Comparison of ENCODE assay signal across 14 cellular contexts in genomic region chr1:74512516-74512915, GRCh38. TPM values are rescaled to one million over a fixed set of nuclear protein-coding genes. Genes with fewer than 3 reads are reported as not detected.
"Had no signal": no experiment of that assay in that cellular context is flagged by ENCODE, and none has a peak within 500 bp of the region (broad histone marks: within the 10 kb centered on the region; RNA-seq: fewer than 3 reads in every experiment).

Gene LRRC53, minus strand, starts transcription at chr1:74512611. Its CDS starts 29,262 bp downstream, at chr1:74483349.

- H3K9me3 ChIP-seq: ovary, tibial artery, uterus had no signal

- H3K36me3 ChIP-seq: ovary, tibial artery, uterus had no signal

- H3K27ac ChIP-seq: ovary, tibial artery, uterus had no signal

- DNase-seq: activated CD4-positive, alpha-beta T cell treated with anti-CD3 and anti-CD28 coated beads, Interleukin-2, amount 10 ng/mL, durations not matched to agents 24 days and 14 days; activated CD8-positive, alpha-beta memory T cell treated with anti-CD3 and anti-CD28 coated beads for 24 hours; activated naive CD4-positive, alpha-beta T cell treated with anti-CD3 and anti-CD28 coated beads for 36 hours; endodermal cell; left colon; ovary; stimulated activated CD4-positive, alpha-beta T cell treated with anti-CD3 and anti-CD28 coated beads, Interleukin-15, amount 100 ng/mL, for 24 hours; stimulated activated CD4-positive, alpha-beta T cell treated with anti-CD3 and anti-CD28 coated beads, Interleukin-4, amount 100 ng/mL, for 24 hours; T-helper 1 cell; tibial artery; uterus had no signal

- H3K4me3 ChIP-seq: ovary, tibial artery, uterus had no signal

- ATAC-seq: left colon; natural killer cell treated with Interleukin-12 subunit alpha and Interleukin-12 subunit beta and Interleukin-15 and Interleukin-18, amount 100 ng/mL, for 72 hours had no signal

- H3K4me1 ChIP-seq: tibial artery, uterus had no signal

- H3K27me3 ChIP-seq: ovary, tibial artery, uterus had no signal

RNA-seq across cellular contexts. Expression of gene LRRC53, which starts in this region (rescaled TPM):
- total RNA-seq: activated CD4-positive, alpha-beta T cell treated with anti-CD3 and anti-CD28 coated beads, Interleukin-2, amount 10 ng/mL, durations not matched to agents 24 days and 14 days; activated naive CD4-positive, alpha-beta T cell treated with anti-CD3 and anti-CD28 coated beads for 36 hours; endodermal cell; left colon; natural killer cell treated with Interleukin-12 subunit alpha and Interleukin-12 subunit beta and Interleukin-15 and Interleukin-18, amount 100 ng/mL, for 72 hours; ovary; skeletal muscle tissue had no signal
- polyA plus RNA-seq: esophagus, ovary had no signal
